ENCODE assay signal across 24 cellular contexts in genomic region chr7:4166340-4166739, GRCh38.
A peak's percentile ranks its signal among the peaks of the same experiment; 100 is the strongest.
DNase-seq lines count a peak whose midpoint lies in the region; ATAC-seq, FAIRE-seq and TF ChIP-seq lines count a peak whose summit lies in the region.
"Had no signal": no experiment of that assay in that cellular context is flagged by ENCODE, and none has a peak within 500 bp of the region (broad histone marks: within the 10 kb centered on the region; RNA-seq: fewer than 3 reads in every experiment).

No MANE protein-coding gene starts in this region.

- H3K9me3 ChIP-seq in HepG2 (ENCODE audit: low read length) (no peaks in the 10 kb centered on the region), right lobe of liver (no peaks in the 10 kb centered on the region), K562 (replicated peaks; ENCODE audit: control insufficient read depth, insufficient read depth, low read depth, low read length) (no peaks in the 10 kb centered on the region), neuronal stem cell (replicated peaks in 1 of 2; ENCODE audit: control insufficient read depth in 2 of 2, insufficient read depth in 1 of 2, low read depth in 1 of 2, low read length in 2 of 2) (peaks cover 0 to 7% of the 10 kb centered on the region in 2 donors)
- H3K9me3 ChIP-seq: A549 had no signal

- no peaks in the 10 kb centered on the region for H3K27me3 ChIP-seq in HepG2 (ENCODE audit: control insufficient read depth in 1 of 2, insufficient read depth in 2 of 2, low read length in 2 of 2)
- no peaks in the 10 kb centered on the region for H3K27me3 ChIP-seq in right lobe of liver
- H3K27me3 ChIP-seq in K562 (ENCODE audit: control insufficient read depth in 2 of 2, insufficient read depth in 2 of 2, low read length in 2 of 2): peaks cover 11 to 77% of the 10 kb centered on the region in 2 experiments; a peak in 4 of 5 replicates
- H3K27me3 ChIP-seq in neuronal stem cell (ENCODE audit: control insufficient read depth in 3 of 3, insufficient read depth in 3 of 3, low read depth in 1 of 3, low read length in 3 of 3): no peaks in the 10 kb centered on the region
- H3K27me3 ChIP-seq: BE2C; BLaER1 treated with 17β-estradiol and CSF1 and Interleukin-3, amounts not matched to agents 10 nM and 100 nM had no signal

- H3K14ac ChIP-seq in neuronal stem cell (ENCODE audit: low read length): no peak overlapping the region

- H3K9me1 ChIP-seq in K562 (ENCODE audit: control insufficient read depth, insufficient read depth, low read length): no peaks in the 10 kb centered on the region

- H3K4me1 ChIP-seq in HepG2 (ENCODE audit: insufficient read depth, low read length) (no peaks in the 10 kb centered on the region), right lobe of liver (no peaks in the 10 kb centered on the region), K562 (replicated peaks in 1 of 2; ENCODE audit: control insufficient read depth in 2 of 2, insufficient read depth in 2 of 2, low read length in 2 of 2) (no peaks in the 10 kb centered on the region; a peak in 1 of 5 replicates), neuronal stem cell (ENCODE audit: control insufficient read depth in 2 of 2, insufficient read depth in 1 of 2, low read depth in 1 of 2, low read length in 2 of 2) (no peaks in the 10 kb centered on the region)
- H3K4me1 ChIP-seq: A549; BE2C; BLaER1 treated with 17β-estradiol and CSF1 and Interleukin-3, amounts not matched to agents 10 nM and 100 nM had no signal

- no peak overlapping the region for H4K8ac ChIP-seq in neuronal stem cell (ENCODE audit: low read depth, low read length)

- H3K4me2 ChIP-seq in HepG2 (ENCODE audit: low read depth, low read length) (no peak overlapping the region), K562 (ENCODE audit: insufficient read depth, low read length) (no peak overlapping the region), neuronal stem cell (ENCODE audit: insufficient read depth, low read length, poor library complexity, severe bottlenecking) (no peak overlapping the region)
- H3K4me2 ChIP-seq: A549; BLaER1 treated with 17β-estradiol and CSF1 and Interleukin-3, amounts not matched to agents 10 nM and 100 nM had no signal

- H4K91ac ChIP-seq in neuronal stem cell (ENCODE audit: low read depth, low read length, poor library complexity): no peak overlapping the region

- no peaks in the 10 kb centered on the region for H4K20me1 ChIP-seq in HepG2 (ENCODE audit: insufficient read depth, low read length)
- H4K20me1 ChIP-seq in K562 (replicated peaks; ENCODE audit: control insufficient read depth, insufficient read depth, low read length): no peaks in the 10 kb centered on the region
- H4K20me1 ChIP-seq: BLaER1 treated with 17β-estradiol and CSF1 and Interleukin-3, amounts not matched to agents 10 nM and 100 nM had no signal

- ATAC-seq in HepG2 (no peak), right lobe of liver (no peak), K562 (no peak), GM21515 (IDR thresholded peaks at IDR 0.05; ENCODE audit: unreplicated experiment) (no peak)
- ATAC-seq: A549, GM12878, HCT116 had no signal

- TF ChIP-seq CTCF in HepG2 (CRISPR knock-in tag; IDR thresholded peaks at IDR 0.05): no peak
- no peak for TF ChIP-seq CTCF in right lobe of liver (IDR thresholded peaks at IDR 0.05)
- no peak for TF ChIP-seq CTCF in K562 (IDR thresholded peaks at IDR 0.05 in 2 of 3, conservative IDR thresholded peaks at IDR 0.05 in 1 of 3; ENCODE audit: insufficient read depth in 2 of 3, low read depth in 1 of 3, low read length in 3 of 3)

- no peak overlapping the region for H3K9ac ChIP-seq in HepG2 (ENCODE audit: insufficient read depth, low read depth, low read length)
- no peak overlapping the region for H3K9ac ChIP-seq in K562 (ENCODE audit: insufficient read depth in 1 of 2, low read depth in 2 of 2, low read length in 2 of 2)
- no peak overlapping the region for H3K9ac ChIP-seq in neuronal stem cell (ENCODE audit: low read depth, low read length, poor library complexity)
- H3K9ac ChIP-seq: BLaER1 treated with 17β-estradiol and CSF1 and Interleukin-3, amounts not matched to agents 10 nM and 100 nM had no signal

- H2BK15ac ChIP-seq in neuronal stem cell (ENCODE audit: low read length): peak overlapping the region; percentile 3

- no peak for TF ChIP-seq EP300 in HepG2 (IDR thresholded peaks at IDR 0.05; ENCODE audit: low read depth in 2 of 2, low read length in 2 of 2)
- no peak for TF ChIP-seq EP300 in HepG2 (CRISPR knock-in tag; IDR thresholded peaks at IDR 0.05; ENCODE audit: borderline replicate concordance)
- no peak for TF ChIP-seq EP300 in K562 (IDR thresholded peaks at IDR 0.05; ENCODE audit: low read length)

- no peak overlapping the region for H3K4me3 ChIP-seq in HepG2 (replicated peaks in 1 of 3; ENCODE audit: insufficient read depth in 1 of 3, low read depth in 2 of 3, low read length in 3 of 3)
- no peak overlapping the region for H3K4me3 ChIP-seq in right lobe of liver
- no peak overlapping the region for H3K4me3 ChIP-seq in K562
- no peak overlapping the region for H3K4me3 ChIP-seq in neuronal stem cell (ENCODE audit: low read length in 2 of 2)
- H3K4me3 ChIP-seq: A549; BLaER1 treated with 17β-estradiol and CSF1 and Interleukin-3, amounts not matched to agents 10 nM and 100 nM; GM12878 had no signal

- POLR2A ChIA-PET in HepG2 (lab: Yijun Ruan, JAX) (no interaction called here), K562 (lab: Yijun Ruan, JAX) (no interaction called here)

- no peak for DNase-seq in HepG2 (ENCODE audit: low spot score)
- DNase-seq in right lobe of liver: no peak
- DNase-seq in K562 (ENCODE audit: extremely low read depth in 1 of 4, low spot score in 3 of 4): no peak
- DNase-seq in neuronal stem cell (ENCODE audit: low spot score): no peak
- DNase-seq in NCI-H226: no peak
- no peak for DNase-seq in germinal center (ENCODE audit: low spot score)
- DNase-seq: 8988T; ACHN; AML-193; BE2C; CD4-positive, alpha-beta T cell; CD8-positive, alpha-beta memory T cell; DMS 273 treated with DMSO at 0.1 percent for 48 hours; DMS79; EL; GDM1; GOT3 had no signal

- no peak for TF ChIP-seq RAD21 in HepG2 (CRISPR knock-in tag; IDR thresholded peaks at IDR 0.05)
- no peak for TF ChIP-seq RAD21 in K562 (CRISPR knock-in tag; conservative IDR thresholded peaks at IDR 0.05 in 1 of 2, IDR thresholded peaks at IDR 0.05 in 1 of 2)

- H3K79me2 ChIP-seq in HepG2 (ENCODE audit: insufficient read depth, low read length) (no peaks in the 10 kb centered on the region), K562 (ENCODE audit: control insufficient read depth, insufficient read depth, low read length) (no peaks in the 10 kb centered on the region)

- FAIRE-seq in HepG2 (lab: Jason Lieb, UNC) (no peak), K562 (lab: Jason Lieb, UNC) (no peak)
- FAIRE-seq: A549, D721Med, GM12878, GM18507 had no signal

- peak overlapping the region; percentile 41 for H3K18ac ChIP-seq in neuronal stem cell (ENCODE audit: low read length)

- in situ Hi-C loops in HepG2 (cut with HindIII; ENCODE audit: extremely low pct_ligation_motif_present, low pct_unique_long_range_greater_than_20kb): no loop called here
- in situ Hi-C loops in K562 (cut with MboI): no loop called here

- H2AK5ac ChIP-seq in neuronal stem cell (ENCODE audit: low read depth, low read length): peak overlapping the region; percentile 14

- H3K4ac ChIP-seq in neuronal stem cell (ENCODE audit: low read length): no peak overlapping the region

- 90% methylated on average over 7 of the region's 14 CpGs for WGBS in HepG2 (ENCODE audit: low lambda C conversion rate)
- WGBS in right lobe of liver (ENCODE audit: insufficient coverage, low coverage, low lambda C conversion rate, missing lambda C conversion rate): 75% methylated on average over 5 of the region's 14 CpGs
- 2% methylated on average over 13 of the region's 14 CpGs for WGBS in K562 (ENCODE audit: insufficient coverage, low coverage, missing lambda C conversion rate)
- no CpG with 5 or more reads among the region's 14 CpGs for WGBS in neuronal stem cell (ENCODE audit: extremely low coverage in 2 of 2, insufficient read length in 2 of 2, insufficient replicate concordance in 1 of 2), 2 donors

- no peaks in the 10 kb centered on the region for H3K79me1 ChIP-seq in neuronal stem cell (ENCODE audit: low read depth, low read length)

- TF ChIP-seq POLR2A in HepG2 (IDR thresholded peaks at IDR 0.05; ENCODE audit: insufficient read depth in 1 of 2, low read depth in 2 of 2, low read length in 2 of 2): no peak
- no peak for TF ChIP-seq POLR2A in right lobe of liver (IDR thresholded peaks at IDR 0.05)
- TF ChIP-seq POLR2A in K562 (conservative IDR thresholded peaks at IDR 0.05): no peak

- H2BK12ac ChIP-seq in neuronal stem cell (ENCODE audit: low read length): no peak overlapping the region

- peak overlapping the region; percentile 83 for H2BK5ac ChIP-seq in neuronal stem cell (ENCODE audit: low read length)

- H3K27ac ChIP-seq in HepG2 (ENCODE audit: extremely low read length, insufficient read depth, low read length): no peak overlapping the region
- H3K27ac ChIP-seq in right lobe of liver: no peak overlapping the region
- H3K27ac ChIP-seq in K562 (ENCODE audit: extremely low read depth, low read depth, low read length): no peak overlapping the region
- no peak overlapping the region for H3K27ac ChIP-seq in neuronal stem cell (replicated peaks; ENCODE audit: low read length)
- H3K27ac ChIP-seq: A549; BLaER1 treated with 17β-estradiol and CSF1 and Interleukin-3, amounts not matched to agents 10 nM and 100 nM had no signal

- BruUV-seq in HepG2 (replicated peaks; lab: Mats Ljungman, UMichigan): no TSS peak
- BruUV-seq in K562 (replicated peaks; lab: Mats Ljungman, UMichigan): no TSS peak

- no peaks in the 10 kb centered on the region for H3K36me3 ChIP-seq in HepG2 (replicated peaks in 1 of 2; ENCODE audit: control insufficient read depth in 1 of 2, insufficient read depth in 2 of 2, low read length in 2 of 2)
- H3K36me3 ChIP-seq in right lobe of liver: no peaks in the 10 kb centered on the region
- no peaks in the 10 kb centered on the region for H3K36me3 ChIP-seq in K562 (ENCODE audit: control insufficient read depth, insufficient read depth, low read length)
- no peaks in the 10 kb centered on the region for H3K36me3 ChIP-seq in neuronal stem cell (replicated peaks in 1 of 2; ENCODE audit: control insufficient read depth in 2 of 2, insufficient read depth in 2 of 2, low read length in 2 of 2)
- H3K36me3 ChIP-seq: BE2C; BLaER1 treated with 17β-estradiol and CSF1 and Interleukin-3, amounts not matched to agents 10 nM and 100 nM had no signal

- H2BK120ac ChIP-seq in neuronal stem cell (ENCODE audit: low read depth, low read length): no peak overlapping the region

- peak overlapping the region; percentile 77 for H3K23ac ChIP-seq in neuronal stem cell (ENCODE audit: low read depth, low read length, poor library complexity)

- no peak overlapping the region for H2AFZ ChIP-seq in HepG2 (ENCODE audit: low read length)
- no peak overlapping the region for H2AFZ ChIP-seq in K562 (ENCODE audit: low read depth, low read length)
- no peak overlapping the region for H2AFZ ChIP-seq in neuronal stem cell (ENCODE audit: low read length)

- CTCF ChIA-PET in HepG2 (lab: Yijun Ruan, JAX; ENCODE audit: low intra/inter-chr PET ratio, low total read pairs) (no interaction called here), K562 (lab: Yijun Ruan, JAX; ENCODE audit: low intra/inter-chr PET ratio) (no interaction called here)

- intact Hi-C loops in HepG2 (cut with micrococcal nuclease; ENCODE audit: unreplicated experiment) (no loop called here), right lobe of liver (cut with DNase I) (no loop called here), K562 (cut with micrococcal nuclease) (no loop called here)
